22 cellular contexts compared by ENCODE assay signal in the genomic region with DNA sequence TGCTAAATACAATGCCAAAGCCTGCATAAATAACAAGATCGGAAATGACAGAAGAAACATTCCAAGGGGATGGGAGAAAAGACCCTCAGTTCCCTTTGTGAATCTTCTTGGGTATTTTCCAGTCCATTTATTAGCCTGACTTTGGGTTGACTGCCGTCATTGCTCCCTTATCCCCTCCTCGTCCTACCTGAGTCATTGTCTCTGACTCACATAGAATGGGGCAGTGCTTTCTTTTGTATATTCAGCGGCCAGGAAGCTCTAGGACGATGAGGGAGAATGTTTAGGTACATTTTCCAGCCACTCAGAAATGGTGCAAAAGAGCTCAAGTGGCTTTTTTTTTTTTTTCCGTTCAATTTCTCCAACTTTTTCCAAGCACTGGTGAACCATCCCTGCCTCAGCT.
A peak's percentile ranks its signal among the peaks of the same experiment; 100 is the strongest.
DNase-seq lines count a peak whose midpoint lies in the region; ATAC-seq and TF ChIP-seq lines count a peak whose summit lies in the region.
"Had no signal": no experiment of that assay in that cellular context is flagged by ENCODE, and none has a peak within 500 bp of the region (broad histone marks: within the 10 kb centered on the region; RNA-seq: fewer than 3 reads in every experiment).

No MANE protein-coding gene starts in this region.

- H3K4me3 ChIP-seq in astrocyte of the spinal cord (ENCODE audit: low read depth, low read length): no peak overlapping the region
- H3K4me3 ChIP-seq: BLaER1, heart left ventricle, lower lobe of right lung, upper lobe of right lung had no signal

- TF ChIP-seq CTCF in astrocyte of the spinal cord (IDR thresholded peaks at IDR 0.05; ENCODE audit: low read depth, low read length): no peak

- peak; percentile 64 for DNase-seq in A172 (ENCODE audit: low spot score)
- DNase-seq in HT1080 (ENCODE audit: low read depth): peak; percentile 84
- peak; percentile 48 for DNase-seq in astrocyte of the spinal cord (ENCODE audit: low read depth, low spot score)
- DNase-seq in iris pigment epithelial cell (ENCODE audit: low read depth): peak; percentile 39
- DNase-seq in stimulated activated CD4-positive, alpha-beta T cell treated with anti-CD3 and anti-CD28 coated beads, Interleukin-12 subunit alpha, Interleukin-12 subunit beta, amount 100 ng/mL, for 4 hours: no peak
- DNase-seq: activated CD8-positive, alpha-beta T cell treated with anti-CD3 and anti-CD28 coated beads for 36 hours; activated naive CD4-positive, alpha-beta T cell; anterior cingulate cortex; Calu3; effector memory CD8-positive, alpha-beta T cell; heart left ventricle; KG1; lower lobe of right lung; NCI-H187 treated with DMSO at 0.1 percent for 48 hours; NCI-H82; nucleus accumbens; retina; upper lobe of right lung had no signal

- ATAC-seq in GM19328 (IDR thresholded peaks at IDR 0.05; ENCODE audit: unreplicated experiment) (no peak), GM21390 (IDR thresholded peaks at IDR 0.05; ENCODE audit: unreplicated experiment) (no peak), GM18907 (IDR thresholded peaks at IDR 0.05; ENCODE audit: unreplicated experiment) (no peak)
- ATAC-seq: activated CD8-positive, alpha-beta T cell treated with anti-CD3 and anti-CD28 coated beads for 36 hours; effector memory CD8-positive, alpha-beta T cell; heart left ventricle; lower lobe of right lung; upper lobe of right lung had no signal

- in situ Hi-C loops in astrocyte of the spinal cord (cut with HindIII; ENCODE audit: low sequenced_read_pairs): no loop called here
